ENCODE assay signal across 10 cellular contexts in genomic region chr7:158355456-158356065, GRCh38.
DNase-seq lines count a peak whose midpoint lies in the region; ATAC-seq, FAIRE-seq and TF ChIP-seq lines count a peak whose summit lies in the region.
"Had no signal": no experiment of that assay in that cellular context is flagged by ENCODE, and none has a peak within 500 bp of the region (broad histone marks: within the 10 kb centered on the region; RNA-seq: fewer than 3 reads in every experiment).

No MANE protein-coding gene starts in this region.

- no peak overlapping the region for H3K9ac ChIP-seq in HepG2 (ENCODE audit: insufficient read depth, low read depth, low read length)
- no peak overlapping the region for H3K9ac ChIP-seq in OCI-LY1 (ENCODE audit: low read length)

- H4K20me1 ChIP-seq in HepG2 (ENCODE audit: insufficient read depth, low read length) (peaks cover 77% of the 10 kb centered on the region), OCI-LY1 (ENCODE audit: insufficient read depth, low read length) (no peaks in the 10 kb centered on the region)

- POLR2A ChIA-PET in HepG2 (lab: Yijun Ruan, JAX), result no interaction called here

- DNase-seq in HepG2 (ENCODE audit: low spot score) (peak; percentile 17), right lobe of liver (no peak), epithelial cell of esophagus (ENCODE audit: low read depth) (peak; percentile 29), GM19239 (ENCODE audit: insufficient read length, low spot score) (no peak), DMS79 treated with DMSO at 0.1 percent for 48 hours (lab: John Stamatoyannopoulos, UW) (no peak)
- DNase-seq in stimulated activated naive CD4-positive, alpha-beta T cell treated with Interleukin-2 at 50 U/mL for 16 hours (lab: John Stamatoyannopoulos, UW), result no peak
- DNase-seq: CD4-positive, alpha-beta memory T cell; Peyer's patch had no signal

- H3K4me2 ChIP-seq in HepG2 (ENCODE audit: low read depth, low read length) (no peak overlapping the region), OCI-LY1 (ENCODE audit: low read length) (no peak overlapping the region)

- no peaks in the 10 kb centered on the region for H3F3A ChIP-seq in OCI-LY1 (ENCODE audit: insufficient read depth, low read length)

- intact Hi-C loops in HepG2 (cut with micrococcal nuclease; ENCODE audit: unreplicated experiment), result no loop called here
- intact Hi-C loops in right lobe of liver (cut with DNase I), result no loop called here

- no TSS peak for BruUV-seq in HepG2 (replicated peaks; lab: Mats Ljungman, UMichigan)

- TF ChIP-seq CTCF in HepG2 (CRISPR knock-in tag; IDR thresholded peaks at IDR 0.05), result peak; percentile 53
- TF ChIP-seq CTCF in right lobe of liver (IDR thresholded peaks at IDR 0.05), result peak in 1 of 4 donors; percentile 13
- TF ChIP-seq CTCF in OCI-LY1 (IDR thresholded peaks at IDR 0.05; ENCODE audit: low read length), result peak; percentile 46
- peak; percentile 16 for TF ChIP-seq CTCF in epithelial cell of esophagus (IDR thresholded peaks at IDR 0.05; ENCODE audit: insufficient read depth, low read depth, low read length, missing control alignments)

- H3K36me3 ChIP-seq in HepG2 (replicated peaks in 1 of 2; ENCODE audit: control insufficient read depth in 1 of 2, insufficient read depth in 2 of 2, low read length in 2 of 2) (no peaks in the 10 kb centered on the region), right lobe of liver (no peaks in the 10 kb centered on the region), OCI-LY1 (ENCODE audit: insufficient read depth, low read length) (no peaks in the 10 kb centered on the region)
- H3K36me3 ChIP-seq: Peyer's patch had no signal

- H3K4me1 ChIP-seq in HepG2 (ENCODE audit: insufficient read depth, low read length) (no peaks in the 10 kb centered on the region), right lobe of liver (no peaks in the 10 kb centered on the region), OCI-LY1 (ENCODE audit: insufficient read depth, low read length, severe bottlenecking) (no peaks in the 10 kb centered on the region)
- H3K4me1 ChIP-seq: Peyer's patch had no signal

- peak; percentile 78 for ATAC-seq in HepG2
- ATAC-seq in right lobe of liver, result no peak
- no peak for ATAC-seq in HG02678 (IDR thresholded peaks at IDR 0.05; ENCODE audit: unreplicated experiment)

- H3K79me2 ChIP-seq in HepG2 (ENCODE audit: insufficient read depth, low read length), result no peaks in the 10 kb centered on the region
- H3K79me2 ChIP-seq in OCI-LY1 (ENCODE audit: insufficient read depth, low read length), result no peaks in the 10 kb centered on the region

- no peak overlapping the region for H3K4me3 ChIP-seq in HepG2 (replicated peaks in 1 of 3; ENCODE audit: insufficient read depth in 1 of 3, low read depth in 2 of 3, low read length in 3 of 3)
- H3K4me3 ChIP-seq in right lobe of liver, result no peak overlapping the region
- H3K4me3 ChIP-seq in OCI-LY1 (ENCODE audit: low read depth, low read length, poor library complexity, severe bottlenecking), result no peak overlapping the region
- no peak overlapping the region for H3K4me3 ChIP-seq in epithelial cell of esophagus (ENCODE audit: low read length)
- H3K4me3 ChIP-seq: Peyer's patch had no signal

- H3K9me3 ChIP-seq in HepG2 (ENCODE audit: low read length), result no peaks in the 10 kb centered on the region; the same call in 1 of the 2 replicates
- no peaks in the 10 kb centered on the region for H3K9me3 ChIP-seq in right lobe of liver
- H3K9me3 ChIP-seq in OCI-LY1 (ENCODE audit: low read length), result no peaks in the 10 kb centered on the region
- H3K9me3 ChIP-seq: Peyer's patch had no signal

- H2AFZ ChIP-seq in HepG2 (ENCODE audit: low read length) (no peak overlapping the region), OCI-LY1 (ENCODE audit: low read length) (no peak overlapping the region)

- in situ Hi-C loops in HepG2 (cut with HindIII; ENCODE audit: extremely low pct_ligation_motif_present, low pct_unique_long_range_greater_than_20kb), result loop anchor here (25.0 kb wide), 1 partner anchor 293 kb away; no protein-coding TSS in a partner anchor

- FAIRE-seq in HepG2 (lab: Jason Lieb, UNC) (no peak), GM19239 (lab: Jason Lieb, UNC) (no peak)

- no peaks in the 10 kb centered on the region; a peak in 1 of 5 replicates for H3K27me3 ChIP-seq in HepG2 (ENCODE audit: control insufficient read depth in 1 of 2, insufficient read depth in 2 of 2, low read length in 2 of 2)
- H3K27me3 ChIP-seq in right lobe of liver, result no peaks in the 10 kb centered on the region
- H3K27me3 ChIP-seq in OCI-LY1 (ENCODE audit: insufficient read depth, low read length), result peaks cover 7% of the 10 kb centered on the region; the same call in 1 of the 2 replicates
- H3K27me3 ChIP-seq: Peyer's patch had no signal

- CTCF ChIA-PET in HepG2 (lab: Yijun Ruan, JAX; ENCODE audit: low intra/inter-chr PET ratio, low total read pairs), result interaction anchor here (0.8 kb wide), 1 partner anchor 52 kb away, joined by 3 read pairs; no protein-coding TSS in a partner anchor

- no peaks in the 10 kb centered on the region for H3K9me2 ChIP-seq in OCI-LY1 (ENCODE audit: low read depth, low read length)

- 69% methylated on average over 13 of the region's 15 CpGs for WGBS in HepG2 (ENCODE audit: low lambda C conversion rate)
- 49% methylated on average over 8 of the region's 15 CpGs for WGBS in right lobe of liver (ENCODE audit: insufficient coverage, low coverage, low lambda C conversion rate, missing lambda C conversion rate)

- no peak for TF ChIP-seq RAD21 in HepG2 (CRISPR knock-in tag; IDR thresholded peaks at IDR 0.05)

- TF ChIP-seq POLR2A in HepG2 (IDR thresholded peaks at IDR 0.05; ENCODE audit: insufficient read depth in 1 of 2, low read depth in 2 of 2, low read length in 2 of 2), result no peak
- no peak for TF ChIP-seq POLR2A in right lobe of liver (IDR thresholded peaks at IDR 0.05)

- H3K27ac ChIP-seq in HepG2 (ENCODE audit: extremely low read length, insufficient read depth, low read length) (no peak overlapping the region), right lobe of liver (no peak overlapping the region), OCI-LY1 (ENCODE audit: low read depth, low read length, poor library complexity, severe bottlenecking) (no peak overlapping the region)
- H3K27ac ChIP-seq: Peyer's patch had no signal

- TF ChIP-seq EP300 in HepG2 (IDR thresholded peaks at IDR 0.05; ENCODE audit: low read depth in 2 of 2, low read length in 2 of 2), result no peak
- TF ChIP-seq EP300 in HepG2 (CRISPR knock-in tag; IDR thresholded peaks at IDR 0.05; ENCODE audit: borderline replicate concordance), result no peak

TF ChIP-seq in HepG2, 621 proteins besides CTCF, POLR2A, EP300 and RAD21 (continues in another document):
- TF ChIP-seq TBP (CRISPR knock-in tag; IDR thresholded peaks at IDR 0.05) (no peak), CAMTA2 (CRISPR knock-in tag; IDR thresholded peaks at IDR 0.05; ENCODE audit: borderline replicate concordance) (no peak), ZNF296 (CRISPR knock-in tag; conservative IDR thresholded peaks at IDR 0.05) (no peak), CBX1 (IDR thresholded peaks at IDR 0.05; ENCODE audit: low read depth) (no peak), ZBTB2 (CRISPR knock-in tag; IDR thresholded peaks at IDR 0.05; ENCODE audit: low read depth) (no peak), FLYWCH1 (CRISPR knock-in tag; IDR thresholded peaks at IDR 0.05) (no peak), ZNF724P (CRISPR knock-in tag; IDR thresholded peaks at IDR 0.05; ENCODE audit: borderline replicate concordance) (no peak), ZNF761 (CRISPR knock-in tag; conservative IDR thresholded peaks at IDR 0.05) (no peak), ZNF24 (IDR thresholded peaks at IDR 0.05) (no peak)
- TF ChIP-seq, protein P1, sequence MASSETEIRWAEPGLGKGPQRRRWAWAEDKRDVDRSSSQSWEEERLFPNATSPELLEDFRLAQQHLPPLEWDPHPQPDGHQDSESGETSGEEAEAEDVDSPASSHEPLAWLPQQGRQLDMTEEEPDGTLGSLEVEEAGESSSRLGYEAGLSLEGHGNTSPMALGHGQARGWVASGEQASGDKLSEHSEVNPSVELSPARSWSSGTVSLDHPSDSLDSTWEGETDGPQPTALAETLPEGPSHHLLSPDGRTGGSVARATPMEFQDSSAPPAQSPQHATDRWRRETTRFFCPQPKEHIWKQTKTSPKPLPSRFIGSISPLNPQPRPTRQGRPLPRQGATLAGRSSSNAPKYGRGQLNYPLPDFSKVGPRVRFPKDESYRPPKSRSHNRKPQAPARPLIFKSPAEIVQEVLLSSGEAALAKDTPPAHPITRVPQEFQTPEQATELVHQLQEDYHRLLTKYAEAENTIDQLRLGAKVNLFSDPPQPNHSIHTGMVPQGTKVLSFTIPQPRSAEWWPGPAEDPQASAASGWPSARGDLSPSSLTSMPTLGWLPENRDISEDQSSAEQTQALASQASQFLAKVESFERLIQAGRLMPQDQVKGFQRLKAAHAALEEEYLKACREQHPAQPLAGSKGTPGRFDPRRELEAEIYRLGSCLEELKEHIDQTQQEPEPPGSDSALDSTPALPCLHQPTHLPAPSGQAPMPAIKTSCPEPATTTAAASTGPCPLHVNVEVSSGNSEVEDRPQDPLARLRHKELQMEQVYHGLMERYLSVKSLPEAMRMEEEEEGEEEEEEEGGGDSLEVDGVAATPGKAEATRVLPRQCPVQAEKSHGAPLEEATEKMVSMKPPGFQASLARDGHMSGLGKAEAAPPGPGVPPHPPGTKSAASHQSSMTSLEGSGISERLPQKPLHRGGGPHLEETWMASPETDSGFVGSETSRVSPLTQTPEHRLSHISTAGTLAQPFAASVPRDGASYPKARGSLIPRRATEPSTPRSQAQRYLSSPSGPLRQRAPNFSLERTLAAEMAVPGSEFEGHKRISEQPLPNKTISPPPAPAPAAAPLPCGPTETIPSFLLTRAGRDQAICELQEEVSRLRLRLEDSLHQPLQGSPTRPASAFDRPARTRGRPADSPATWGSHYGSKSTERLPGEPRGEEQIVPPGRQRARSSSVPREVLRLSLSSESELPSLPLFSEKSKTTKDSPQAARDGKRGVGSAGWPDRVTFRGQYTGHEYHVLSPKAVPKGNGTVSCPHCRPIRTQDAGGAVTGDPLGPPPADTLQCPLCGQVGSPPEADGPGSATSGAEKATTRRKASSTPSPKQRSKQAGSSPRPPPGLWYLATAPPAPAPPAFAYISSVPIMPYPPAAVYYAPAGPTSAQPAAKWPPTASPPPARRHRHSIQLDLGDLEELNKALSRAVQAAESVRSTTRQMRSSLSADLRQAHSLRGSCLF (CRISPR knock-in tag; IDR thresholded peaks at IDR 0.05; ENCODE audit: borderline replicate concordance), result no peak

Comparison
In these comparisons a context has a peak if more than half of its experiments do, and no peak if none do; other contexts are left out.
1. DNase-seq: peak in HepG2 (single experiment) and epithelial cell of esophagus (single experiment); none in right lobe of liver (0 of 3), GM19239 (single experiment), stimulated activated naive CD4-positive, alpha-beta T cell treated with Interleukin-2 at 50 U/mL for 16 hours (single experiment) and DMS79 treated with DMSO at 0.1 percent for 48 hours (single experiment).